Comparison of ENCODE assay signal across 31 cellular contexts in genomic region chr12:48472259-48472658, GRCh38. TPM values are rescaled to one million over a fixed set of nuclear protein-coding genes. Genes with fewer than 3 reads are reported as not detected.
"Had no signal": no experiment of that assay in that cellular context is flagged by ENCODE, and none has a peak within 500 bp of the region (broad histone marks: within the 10 kb centered on the region; RNA-seq: fewer than 3 reads in every experiment).

Gene ANP32D (plus strand): TSS chr12:48472559. CDS start chr12:48472665, 106 bp downstream.

- H3K9me3 ChIP-seq: testis, vagina had no signal

- H3K4me1 ChIP-seq: stomach, suprapubic skin, testis, thyroid gland, tibial artery, tibial nerve, transverse colon, upper lobe of left lung, upper lobe of right lung, uterus, vagina had no signal

- H3K27ac ChIP-seq: stomach, suprapubic skin, testis, thoracic aorta, thyroid gland, tibial artery, tibial nerve, transverse colon, upper lobe of left lung, upper lobe of right lung, uterus, vagina had no signal

- DNase-seq: stimulated activated CD4-positive, alpha-beta T cell treated with anti-CD3 and anti-CD28 coated beads, Interleukin-2, amount 100 ng/mL, for 24 hours; stimulated activated CD4-positive, alpha-beta T cell treated with anti-CD3 and anti-CD28 coated beads, Interleukin-2, amount 100 ng/mL, for 48 hours; stimulated activated CD4-positive, alpha-beta T cell treated with anti-CD3 and anti-CD28 coated beads, Interleukin-4, amount 100 ng/mL, for 1 hour; stimulated activated CD4-positive, alpha-beta T cell treated with anti-CD3 and anti-CD28 coated beads, Interleukin-4, amount 100 ng/mL, for 24 hours; stimulated activated CD4-positive, alpha-beta T cell treated with anti-CD3 and anti-CD28 coated beads, Interleukin-4, amount 100 ng/mL, for 4 hours; stimulated activated CD8-positive, alpha-beta memory T cell treated with anti-CD3 and anti-CD28 coated beads, Interleukin-4, amount 100 ng/mL, for 48 hours; stimulated activated naive B cell treated with anti-CD40 and anti-IgM and Interleukin-4, amounts not matched to agents 10 μg/mL and 1 μg/mL and 100 μg/mL, for 72 hours; stimulated activated naive CD4-positive, alpha-beta T cell; stimulated activated naive CD4-positive, alpha-beta T cell treated with Interleukin-2 at 50 U/mL for 16 hours; stimulated activated naive CD8-positive, alpha-beta T cell treated with anti-CD3 and anti-CD28 coated beads, Interleukin-15, Interleukin-2, amounts not matched to agents 100 U/mL and 50 U/mL, for 24 hours; stomach; substantia nigra; testis; thyroid gland; tibial artery; transverse colon; trophoblast cell; upper lobe of left lung; upper lobe of right lung; uterus had no signal

- H3K36me3 Mint-ChIP-seq: stimulated activated effector memory CD8-positive, alpha-beta T cell treated with anti-CD3 and anti-CD28 coated beads, Interleukin-12 subunit alpha, Interleukin-12 subunit beta, amount 100 ng/mL, for 72 hours; type B pancreatic cell had no signal

- H3K4me3 Mint-ChIP-seq: stimulated activated effector memory CD8-positive, alpha-beta T cell treated with anti-CD3 and anti-CD28 coated beads, Interleukin-12 subunit alpha, Interleukin-12 subunit beta, amount 100 ng/mL, for 72 hours; stimulated activated memory B cell treated with anti-CD40 and anti-IgM and Interleukin-4, amounts not matched to agents 10 μg/mL and 1 μg/mL and 100 μg/mL, for 72 hours; stimulated activated naive B cell treated with anti-CD40 and anti-IgM and Interleukin-4, amounts not matched to agents 10 μg/mL and 1 μg/mL and 100 μg/mL, for 72 hours; type B pancreatic cell had no signal

- H3K27ac Mint-ChIP-seq: stimulated activated effector memory CD8-positive, alpha-beta T cell treated with anti-CD3 and anti-CD28 coated beads, Interleukin-12 subunit alpha, Interleukin-12 subunit beta, amount 100 ng/mL, for 72 hours; stimulated activated memory B cell treated with anti-CD40 and anti-IgM and Interleukin-4, amounts not matched to agents 10 μg/mL and 1 μg/mL and 100 μg/mL, for 72 hours; stimulated activated naive B cell treated with anti-CD40 and anti-IgM and Interleukin-4, amounts not matched to agents 10 μg/mL and 1 μg/mL and 100 μg/mL, for 72 hours; type B pancreatic cell had no signal

- FAIRE-seq: urothelium cell line had no signal

- H3K4me1 Mint-ChIP-seq: stimulated activated effector memory CD8-positive, alpha-beta T cell treated with anti-CD3 and anti-CD28 coated beads, Interleukin-12 subunit alpha, Interleukin-12 subunit beta, amount 100 ng/mL, for 72 hours; stimulated activated memory B cell treated with anti-CD40 and anti-IgM and Interleukin-4, amounts not matched to agents 10 μg/mL and 1 μg/mL and 100 μg/mL, for 72 hours; stimulated activated naive B cell treated with anti-CD40 and anti-IgM and Interleukin-4, amounts not matched to agents 10 μg/mL and 1 μg/mL and 100 μg/mL, for 72 hours had no signal

- H3K27me3 Mint-ChIP-seq: type B pancreatic cell had no signal

- H3K4me3 ChIP-seq: stomach, suprapubic skin, testis, thoracic aorta, thyroid gland, tibial artery, tibial nerve, transverse colon, upper lobe of left lung, upper lobe of right lung, uterus, vagina had no signal

- ATAC-seq: stimulated activated effector memory CD8-positive, alpha-beta T cell treated with anti-CD3 and anti-CD28 coated beads, Interleukin-12 subunit alpha, Interleukin-12 subunit beta, amount 100 ng/mL, for 72 hours; stimulated activated memory B cell treated with anti-CD40 and anti-IgM and Interleukin-4, amounts not matched to agents 10 μg/mL and 1 μg/mL and 100 μg/mL, for 72 hours; stimulated activated naive B cell treated with anti-CD40 and anti-IgM and Interleukin-4, amounts not matched to agents 10 μg/mL and 1 μg/mL and 100 μg/mL, for 72 hours; stimulated activated naive CD8-positive, alpha-beta T cell treated with anti-CD3 and anti-CD28 coated beads, Interleukin-15, Interleukin-2, amounts not matched to agents 100 U/mL and 50 U/mL, for 24 hours; upper lobe of right lung had no signal

RNA-seq across cellular contexts. Expression of gene ANP32D, which starts in this region (rescaled TPM):
- total RNA-seq: subcutaneous adipose tissue, suprapubic skin, thyroid gland, transverse colon, ureter, urinary bladder, uterus, vagina had no signal
- polyA plus RNA-seq: stomach, urinary bladder had no signal
